18 cellular contexts compared by ENCODE assay signal in genomic region chr20:31989030-31989645, GRCh38. TPM values are rescaled to one million over a fixed set of nuclear protein-coding genes. Genes with fewer than 3 reads are reported as not detected.
DNase-seq lines count a peak whose midpoint lies in the region; ATAC-seq and TF ChIP-seq lines count a peak whose summit lies in the region.
"Had no signal": no experiment of that assay in that cellular context is flagged by ENCODE, and none has a peak within 500 bp of the region (broad histone marks: within the 10 kb centered on the region; RNA-seq: fewer than 3 reads in every experiment).

No MANE protein-coding gene starts in this region.

- no peak overlapping the region for H3K18ac ChIP-seq in trophoblast cell (ENCODE audit: low read length)

- TF ChIP-seq CTCF in dorsolateral prefrontal cortex (IDR thresholded peaks at IDR 0.05 in 54 of 56, conservative IDR thresholded peaks at IDR 0.05 in 2 of 56; ENCODE audit: low read depth in 1 of 56, partially characterized antibody in 56 of 56) (no peak), esophagus squamous epithelium (IDR thresholded peaks at IDR 0.05) (no peak), breast epithelium (IDR thresholded peaks at IDR 0.05) (no peak)

- no peak overlapping the region for H2AFZ ChIP-seq in trophoblast cell (ENCODE audit: insufficient read depth, low read length, poor library complexity)
- H2AFZ ChIP-seq: PC-9 had no signal

- H4K12ac ChIP-seq in trophoblast cell (ENCODE audit: low read depth, low read length), result no peak overlapping the region

- no peak overlapping the region for H3K27ac Mint-ChIP-seq in naive thymus-derived CD4-positive, alpha-beta T cell

- no peak overlapping the region for H3K4me2 ChIP-seq in trophoblast cell (ENCODE audit: low read length)
- H3K4me2 ChIP-seq: PC-9 had no signal

- H3K27me3 Mint-ChIP-seq in naive thymus-derived CD4-positive, alpha-beta T cell, result peaks cover 11 to 17% (median 13%) of the 10 kb centered on the region in 5 donors

- H3K9me3 ChIP-seq in SJCRH30 (replicated peaks) (no peaks in the 10 kb centered on the region), trophoblast cell (ENCODE audit: insufficient read depth, low read depth, low read length) (no peaks in the 10 kb centered on the region), esophagus squamous epithelium (no peaks in the 10 kb centered on the region), breast epithelium (no peaks in the 10 kb centered on the region)
- no peaks in the 10 kb centered on the region for H3K9me3 ChIP-seq in naive thymus-derived CD4-positive, alpha-beta T cell (ENCODE audit: control insufficient read depth in 2 of 3, low read length in 3 of 3)
- H3K9me3 ChIP-seq: MG63 had no signal

- no peak overlapping the region for H3K4ac ChIP-seq in trophoblast cell (ENCODE audit: low read depth, low read length)

- no peak overlapping the region for H4K8ac ChIP-seq in trophoblast cell (ENCODE audit: low read depth, low read length)

- no peak overlapping the region for H3K9ac ChIP-seq in trophoblast cell (ENCODE audit: low read length)

- H2BK120ac ChIP-seq in trophoblast cell (ENCODE audit: insufficient read depth, low read length, poor library complexity), result no peak overlapping the region

- no peaks in the 10 kb centered on the region for H3K79me1 ChIP-seq in trophoblast cell (ENCODE audit: low read length)

- H3K36me3 ChIP-seq in SJCRH30 (no peaks in the 10 kb centered on the region), trophoblast cell (ENCODE audit: control insufficient read depth in 1 of 2, insufficient read depth in 2 of 2, low read length in 2 of 2) (no peaks in the 10 kb centered on the region), esophagus squamous epithelium (no peaks in the 10 kb centered on the region), breast epithelium (no peaks in the 10 kb centered on the region)
- no peaks in the 10 kb centered on the region for H3K36me3 ChIP-seq in naive thymus-derived CD4-positive, alpha-beta T cell (ENCODE audit: control insufficient read depth in 2 of 3, insufficient read depth in 3 of 3, low read length in 3 of 3)
- H3K36me3 ChIP-seq: MG63 had no signal

- H3K27ac ChIP-seq in SJCRH30 (no peak overlapping the region), dorsolateral prefrontal cortex (peak overlapping the region in 3 of 59 donors; percentile 7 to 69 (median 31)), trophoblast cell (ENCODE audit: low read depth, low read length) (no peak overlapping the region), esophagus squamous epithelium (no peak overlapping the region), breast epithelium (no peak overlapping the region)
- H3K27ac ChIP-seq in naive thymus-derived CD4-positive, alpha-beta T cell (ENCODE audit: low read depth, low read length), result no peak overlapping the region
- H3K27ac ChIP-seq: C4-2B, PC-9 had no signal

- DNase-seq in NCI-H2171 (lab: John Stamatoyannopoulos, UW) (peak; percentile 27), SJCRH30 (peak; percentile 39 to 59), dorsolateral prefrontal cortex (peak in 9 of 10 donors; percentile 31 to 62 (median 50)), trophoblast cell (peak; percentile 61 to 76), esophagus squamous epithelium (lab: John Stamatoyannopoulos, UW) (no peak), breast epithelium (ENCODE audit: low spot score in 2 of 2) (no peak)
- DNase-seq in naive thymus-derived CD4-positive, alpha-beta T cell, result no peak
- no peak for DNase-seq in activated CD4-positive, CD25-positive, alpha-beta regulatory T cell treated with anti-CD3 and anti-CD28 coated beads, Interleukin-2, amount 50 U/mL, for 72 hours
- DNase-seq: AML-193, DMS79 treated with DMSO at 0.1 percent for 48 hours, Kasumi-1, MG63, NCI-H1092 treated with DMSO at 0.1 percent for 48 hours, NCI-H146, NCI-H2029 treated with DMSO at 0.1 percent for 48 hours, NCI-H510A, PC-9 had no signal

- peaks cover 4% of the 10 kb centered on the region; the same call in 1 of the 2 replicates for H3K27me3 ChIP-seq in SJCRH30
- H3K27me3 ChIP-seq in dorsolateral prefrontal cortex, result peaks cover 0 to 8% (median 0%) of the 10 kb centered on the region in 45 donors
- peaks cover 7% of the 10 kb centered on the region for H3K27me3 ChIP-seq in trophoblast cell (ENCODE audit: insufficient read depth, low read length)
- H3K27me3 ChIP-seq in naive thymus-derived CD4-positive, alpha-beta T cell (ENCODE audit: control insufficient read depth in 2 of 2, insufficient read depth in 2 of 2, low read length in 2 of 2), result no peaks in the 10 kb centered on the region
- peaks cover 0 to 16% (median 0%) of the 10 kb centered on the region in 4 donors for H3K27me3 ChIP-seq in esophagus squamous epithelium
- H3K27me3 ChIP-seq in breast epithelium, result peaks cover 0 to 11% of the 10 kb centered on the region in 2 donors
- H3K27me3 ChIP-seq: MG63 had no signal

- H3K4me3 ChIP-seq in SJCRH30 (no peak overlapping the region), dorsolateral prefrontal cortex (no peak overlapping the region), trophoblast cell (ENCODE audit: low read depth, low read length) (no peak overlapping the region), esophagus squamous epithelium (no peak overlapping the region), breast epithelium (no peak overlapping the region)
- H3K4me3 ChIP-seq in naive thymus-derived CD4-positive, alpha-beta T cell (ENCODE audit: low read length), result no peak overlapping the region
- H3K4me3 ChIP-seq: MG63, PC-9 had no signal

- H4K91ac ChIP-seq in trophoblast cell (ENCODE audit: low read depth, low read length), result no peak overlapping the region

- POLR2A ChIA-PET in naive thymus-derived CD4-positive, alpha-beta T cell (lab: Charles Lee), result no interaction called here

- H2AK5ac ChIP-seq in trophoblast cell (ENCODE audit: low read length), result no peak overlapping the region

- H3K23ac ChIP-seq in trophoblast cell (ENCODE audit: low read length), result no peak overlapping the region

- no peak for TF ChIP-seq POLR2A in esophagus squamous epithelium (IDR thresholded peaks at IDR 0.05)
- TF ChIP-seq POLR2A in breast epithelium (IDR thresholded peaks at IDR 0.05), result no peak

- H3K9me3 Mint-ChIP-seq in naive thymus-derived CD4-positive, alpha-beta T cell, result no peaks in the 10 kb centered on the region

- H3K4me1 ChIP-seq in SJCRH30 (peaks cover 5% of the 10 kb centered on the region; the same call in 1 of the 2 replicates), trophoblast cell (ENCODE audit: control insufficient read depth in 1 of 2, insufficient read depth in 2 of 2, low read length in 2 of 2) (peaks cover 0 to 5% of the 10 kb centered on the region in 2 experiments), esophagus squamous epithelium (no peaks in the 10 kb centered on the region), breast epithelium (no peaks in the 10 kb centered on the region)
- H3K4me1 ChIP-seq in naive thymus-derived CD4-positive, alpha-beta T cell (ENCODE audit: control insufficient read depth in 2 of 2, insufficient read depth in 2 of 2, low read length in 2 of 2), result no peaks in the 10 kb centered on the region

- WGBS in trophoblast cell (ENCODE audit: extremely low coverage, insufficient coverage, insufficient read length), result 100% methylated on average over 1 of the region's 8 CpGs
- 64 to 71% methylated on average over 8 of the region's 8 CpGs for WGBS in esophagus squamous epithelium, 2 donors

- H2BK5ac ChIP-seq in trophoblast cell (ENCODE audit: low read depth, low read length, poor library complexity), result no peak overlapping the region

- intact Hi-C loops in dorsolateral prefrontal cortex (cut with DNase I), result no loop called here
- intact Hi-C loops in naive thymus-derived CD4-positive, alpha-beta T cell (cut with micrococcal nuclease), result no loop called here
- intact Hi-C loops in esophagus squamous epithelium (cut with DNase I), result no loop called here
- intact Hi-C loops in breast epithelium (cut with DNase I; ENCODE audit: low total_unique reads), result no loop called here

- CTCF ChIA-PET in naive thymus-derived CD4-positive, alpha-beta T cell (lab: Charles Lee), result no interaction called here

- peaks cover 0 to 2% (median 0%) of the 10 kb centered on the region in 7 donors for H3K4me1 Mint-ChIP-seq in naive thymus-derived CD4-positive, alpha-beta T cell

- no peak for ATAC-seq in naive thymus-derived CD4-positive, alpha-beta T cell

- no peak overlapping the region for H2BK12ac ChIP-seq in trophoblast cell (ENCODE audit: low read length)

- H3K79me2 ChIP-seq in trophoblast cell (ENCODE audit: control insufficient read depth, insufficient read depth, low read length, poor library complexity), result no peaks in the 10 kb centered on the region

- H3K14ac ChIP-seq in trophoblast cell (ENCODE audit: low read length), result no peak overlapping the region

- no peak overlapping the region for H3K4me3 Mint-ChIP-seq in naive thymus-derived CD4-positive, alpha-beta T cell

- no peaks in the 10 kb centered on the region for H3K36me3 Mint-ChIP-seq in naive thymus-derived CD4-positive, alpha-beta T cell

RNA-seq across cellular contexts. Expression of gene CCM2L, which starts 21.1 kb away (rescaled TPM):
- 0.71 and 1.2 TPM in 2 replicates for total RNA-seq in SJCRH30 (2014; rRNA removed; shearing (Covaris generic))
- 1 to 10 TPM; 2.5 to 10.0 (median 4.8) TPM for total RNA-seq in dorsolateral prefrontal cortex
- polyA plus RNA-seq in trophoblast cell (2013), result 0.24 and 0.25 TPM in 2 replicates
- total RNA-seq in naive thymus-derived CD4-positive, alpha-beta T cell, result not detected
- polyA plus RNA-seq in naive thymus-derived CD4-positive, alpha-beta T cell, result not detected
- 1 to 10 TPM in 3 of 4 donors, under 1 TPM in 1; 0.80 to 4.8 (median 3.1) TPM for total RNA-seq in esophagus squamous epithelium
- total RNA-seq in breast epithelium, result 1 to 10 TPM; 2.8 to 9.2 (median 4.6) TPM

RNA-seq across cellular contexts. Expression of gene XKR7, which starts 21.2 kb away (rescaled TPM):
- total RNA-seq in SJCRH30 (2014; rRNA removed; shearing (Covaris generic)), result 0.02 and 0.03 TPM in 2 replicates
- total RNA-seq in dorsolateral prefrontal cortex, result 1 to 10 TPM; 1.7 to 7.6 (median 4.5) TPM
- 0.28 and 0.37 TPM in 2 replicates for polyA plus RNA-seq in trophoblast cell (2013)
- total RNA-seq in naive thymus-derived CD4-positive, alpha-beta T cell, result under 1 TPM in 1 of 5 experiments, not detected in 4; 0.05 TPM
- not detected for polyA plus RNA-seq in naive thymus-derived CD4-positive, alpha-beta T cell
- total RNA-seq in esophagus squamous epithelium, result not detected
- total RNA-seq in breast epithelium, result not detected
- total RNA-seq: PC-9 had no signal

RNA-seq across cellular contexts. Expression of gene PDRG1, which starts 37.3 kb away (rescaled TPM):
- 23.9 and 24.0 TPM in 2 replicates for total RNA-seq in SJCRH30 (2014; rRNA removed; shearing (Covaris generic))
- total RNA-seq in dorsolateral prefrontal cortex, result 10 to 100 TPM; 10.2 to 19.6 (median 13.1) TPM
- 11.1 and 11.3 TPM in 2 replicates for polyA plus RNA-seq in trophoblast cell (2013)
- 10 to 100 TPM in 3 of 5 experiments, 1 to 10 TPM in 2; 7.5 to 13.6 (median 11.4) TPM for total RNA-seq in naive thymus-derived CD4-positive, alpha-beta T cell
- 10 to 100 TPM; 13.8 to 25.0 TPM for polyA plus RNA-seq in naive thymus-derived CD4-positive, alpha-beta T cell
- total RNA-seq in esophagus squamous epithelium, result 10 to 100 TPM in 3 of 4 donors, 1 to 10 TPM in 1; 6.6 to 14.8 (median 11.1) TPM
- total RNA-seq in breast epithelium, result 10 to 100 TPM in 1 of 3 donors, 1 to 10 TPM in 2; 5.1 to 11.1 (median 9.8) TPM

Comparison
In these comparisons a context has a peak if more than half of its experiments do, and no peak if none do; other contexts are left out.
1. DNase-seq: peak in NCI-H2171 (single experiment), SJCRH30 (2 of 2), dorsolateral prefrontal cortex (9 of 10) and trophoblast cell (2 of 2); none in naive thymus-derived CD4-positive, alpha-beta T cell (0 of 9), activated CD4-positive, CD25-positive, alpha-beta regulatory T cell treated with anti-CD3 and anti-CD28 coated beads, Interleukin-2, amount 50 U/mL, for 72 hours (single experiment), esophagus squamous epithelium (single experiment) and breast epithelium (0 of 2).